In genomic region chr5:177300971-177301370, GRCh38 we compare ENCODE assay signal across 6 cellular contexts. TPM values are rescaled to one million over a fixed set of nuclear protein-coding genes. Genes with fewer than 3 reads are reported as not detected.
DNase-seq lines count a peak whose midpoint lies in the region; ATAC-seq and TF ChIP-seq lines count a peak whose summit lies in the region.

No MANE protein-coding gene starts in this region.

- ATAC-seq in heart right ventricle = no peak
- no peak for ATAC-seq in Right ventricle myocardium inferior
- no peak for ATAC-seq in gastroesophageal sphincter
- no peak for ATAC-seq in upper lobe of right lung
- no peak for ATAC-seq in GM21447 (IDR thresholded peaks at IDR 0.05; ENCODE audit: unreplicated experiment)

- H3K27me3 ChIP-seq in heart right ventricle (no peaks in the 10 kb centered on the region), gastroesophageal sphincter (no peaks in the 10 kb centered on the region), upper lobe of right lung (no peaks in the 10 kb centered on the region)

- no peak for TF ChIP-seq EP300 in gastroesophageal sphincter (IDR thresholded peaks at IDR 0.05)

- H3K27ac ChIP-seq in heart right ventricle (peak overlapping the region in 9 of 10 donors; percentile 64 to 97 (median 82)), gastroesophageal sphincter (peak overlapping the region in 3 of 4 donors; percentile 85 to 91 (median 89)), upper lobe of right lung (peak overlapping the region; percentile 73)

- H3K4me1 ChIP-seq in heart right ventricle (peaks cover 28 to 85% (median 67%) of the 10 kb centered on the region in 9 donors), gastroesophageal sphincter (peaks cover 0 to 67% (median 38%) of the 10 kb centered on the region in 3 donors), upper lobe of right lung (peaks cover 65% of the 10 kb centered on the region)

- H3K9me3 ChIP-seq in heart right ventricle = no peaks in the 10 kb centered on the region
- no peaks in the 10 kb centered on the region for H3K9me3 ChIP-seq in gastroesophageal sphincter
- no peaks in the 10 kb centered on the region for H3K9me3 ChIP-seq in upper lobe of right lung

- intact Hi-C loops in heart right ventricle (cut with DNase I) (loop anchor here in 6 of 10 donors (5.0 to 10.0 kb wide), 3 partner anchors 184 to 189 kb away; no protein-coding TSS in a partner anchor), Right ventricle myocardium inferior (cut with DNase I) (loop anchor here (5.0 kb wide), 2 partner anchors 66 to 189 kb away; no protein-coding TSS in a partner anchor), upper lobe of right lung (cut with DNase I) (no loop called here)

- H3K36me3 ChIP-seq in heart right ventricle (peaks cover 0 to 50% (median 2%) of the 10 kb centered on the region in 9 donors), gastroesophageal sphincter (peaks cover 0 to 37% of the 10 kb centered on the region in 2 donors), upper lobe of right lung (peaks cover 14% of the 10 kb centered on the region)

- no peak for TF ChIP-seq CTCF in heart right ventricle (IDR thresholded peaks at IDR 0.05)
- no peak for TF ChIP-seq CTCF in gastroesophageal sphincter (IDR thresholded peaks at IDR 0.05)
- no peak for TF ChIP-seq CTCF in upper lobe of right lung (IDR thresholded peaks at IDR 0.05)

- H3K4me3 ChIP-seq in heart right ventricle = peak overlapping the region in 1 of 10 donors; percentile 96
- H3K4me3 ChIP-seq in gastroesophageal sphincter = no peak overlapping the region
- no peak overlapping the region for H3K4me3 ChIP-seq in upper lobe of right lung

- TF ChIP-seq POLR2A in gastroesophageal sphincter (IDR thresholded peaks at IDR 0.05) = no peak

- DNase-seq in heart right ventricle = no peak
- no peak for DNase-seq in Right ventricle myocardium inferior (ENCODE audit: missing footprints)
- no peak for DNase-seq in upper lobe of right lung
- no peak for DNase-seq in hypothalamus (lab: John Stamatoyannopoulos, UW)

- 85 to 86% methylated on average over 2 of the region's 2 CpGs for WGBS in heart right ventricle, 2 donors
- 71 to 74% methylated on average over 2 of the region's 2 CpGs for WGBS in gastroesophageal sphincter (ENCODE audit: low coverage in 1 of 2), 2 donors

RNA-seq across cellular contexts. Expression of gene RAB24, which starts 2.5 kb away (rescaled TPM):
- total RNA-seq in heart right ventricle (10 to 100 TPM; 14.7 to 22.1 (median 19.3) TPM), Right ventricle myocardium inferior (18.9 TPM), gastroesophageal sphincter (10 to 100 TPM; 21.4 to 32.4 (median 24.8) TPM), upper lobe of right lung (36.3 TPM)
- 10 to 100 TPM; 31.7 to 39.4 TPM for polyA plus RNA-seq in heart right ventricle

RNA-seq across cellular contexts. Expression of gene PRELID1, which starts 2.6 kb away (rescaled TPM):
- total RNA-seq in heart right ventricle = 10 to 100 TPM; 32.3 to 69.8 (median 36.2) TPM
- 100 to 1,000 TPM in 1 of 2 donors, 10 to 100 TPM in 1; 53.9 to 166 TPM for polyA plus RNA-seq in heart right ventricle
- 34.1 TPM for total RNA-seq in Right ventricle myocardium inferior
- 10 to 100 TPM; 60.4 to 97.5 (median 73.5) TPM for total RNA-seq in gastroesophageal sphincter
- 87.0 TPM for total RNA-seq in upper lobe of right lung

RNA-seq across cellular contexts. Expression of gene MXD3, which starts 10.7 kb away (rescaled TPM):
- total RNA-seq in heart right ventricle (1 to 10 TPM; 1.2 to 6.4 (median 2.4) TPM), Right ventricle myocardium inferior (2.0 TPM), gastroesophageal sphincter (10 to 100 TPM in 1 of 4 donors, 1 to 10 TPM in 3; 1.7 to 10.9 (median 6.3) TPM), upper lobe of right lung (10.1 TPM)
- polyA plus RNA-seq in heart right ventricle = 1 to 10 TPM; 2.3 to 7.1 TPM

RNA-seq across cellular contexts. Expression of gene LMAN2, which starts 50.5 kb away (rescaled TPM):
- total RNA-seq in heart right ventricle = 100 to 1,000 TPM in 1 of 10 donors, 10 to 100 TPM in 9; 46.3 to 111 (median 56.3) TPM
- 100 to 1,000 TPM in 1 of 2 donors, 10 to 100 TPM in 1; 47.4 to 215 TPM for polyA plus RNA-seq in heart right ventricle
- 72.3 TPM for total RNA-seq in Right ventricle myocardium inferior
- 100 to 1,000 TPM in 3 of 4 donors, 10 to 100 TPM in 1; 78.1 to 147 (median 111) TPM for total RNA-seq in gastroesophageal sphincter
- total RNA-seq in upper lobe of right lung = 117 TPM

RNA-seq across cellular contexts. Expression of gene RGS14, which starts 56.8 kb away (rescaled TPM):
- 1 to 10 TPM; 2.2 to 9.6 (median 4.5) TPM for total RNA-seq in heart right ventricle
- 1 to 10 TPM; 2.6 to 3.9 TPM for polyA plus RNA-seq in heart right ventricle
- total RNA-seq in Right ventricle myocardium inferior = 3.9 TPM
- 10 to 100 TPM in 3 of 4 donors, 1 to 10 TPM in 1; 7.6 to 20.1 (median 13.7) TPM for total RNA-seq in gastroesophageal sphincter
- total RNA-seq in upper lobe of right lung = 17.5 TPM
